3 cellular contexts compared by ENCODE assay signal in genomic region chr4:36511785-36512184, GRCh38.
TF ChIP-seq lines count a peak whose summit lies in the region.

No MANE protein-coding gene starts in this region.

TF ChIP-seq in HepG2, 621 proteins besides CTCF, POLR2A, EP300 and RAD21:
- peak; percentile 45 to 77 for TF ChIP-seq MAFK (conservative IDR thresholded peaks at IDR 0.05 in 1 of 2, IDR thresholded peaks at IDR 0.05 in 1 of 2; ENCODE audit: low read length in 2 of 2)
- TF ChIP-seq MAFF (IDR thresholded peaks at IDR 0.05; ENCODE audit: low read depth, low read length): peak; percentile 67
- TF ChIP-seq, protein P1, sequence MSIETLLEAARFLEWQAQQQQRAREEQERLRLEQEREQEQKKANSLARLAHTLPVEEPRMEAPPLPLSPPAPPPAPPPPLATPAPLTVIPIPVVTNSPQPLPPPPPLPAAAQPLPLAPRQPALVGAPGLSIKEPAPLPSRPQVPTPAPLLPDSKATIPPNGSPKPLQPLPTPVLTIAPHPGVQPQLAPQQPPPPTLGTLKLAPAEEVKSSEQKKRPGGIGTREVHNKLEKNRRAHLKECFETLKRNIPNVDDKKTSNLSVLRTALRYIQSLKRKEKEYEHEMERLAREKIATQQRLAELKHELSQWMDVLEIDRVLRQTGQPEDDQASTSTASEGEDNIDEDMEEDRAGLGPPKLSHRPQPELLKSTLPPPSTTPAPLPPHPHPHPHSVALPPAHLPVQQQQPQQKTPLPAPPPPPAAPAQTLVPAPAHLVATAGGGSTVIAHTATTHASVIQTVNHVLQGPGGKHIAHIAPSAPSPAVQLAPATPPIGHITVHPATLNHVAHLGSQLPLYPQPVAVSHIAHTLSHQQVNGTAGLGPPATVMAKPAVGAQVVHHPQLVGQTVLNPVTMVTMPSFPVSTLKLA (IDR thresholded peaks at IDR 0.05): peak; percentile 69
- TF ChIP-seq CSRNP1 (CRISPR knock-in tag; IDR thresholded peaks at IDR 0.05): no peak

TF ChIP-seq in IMR-90, 13 proteins besides CTCF, POLR2A, EP300 and RAD21:
- TF ChIP-seq MAFK (IDR thresholded peaks at IDR 0.05; ENCODE audit: low read depth, low read length) (peak; percentile 39; the same call in 1 of the 2 replicates), RFX5 (IDR thresholded peaks at IDR 0.05; ENCODE audit: low read depth, low read length) (no peak)
TF ChIP-seq in IMR-90: peak in this region for 1.

TF ChIP-seq in K562, 482 proteins besides CTCF, POLR2A, EP300 and RAD21:
- peak; percentile 51; the same call in 1 of the 2 replicates for TF ChIP-seq ZNF316 (IDR thresholded peaks at IDR 0.05)
- TF ChIP-seq PCBP1 (IDR thresholded peaks at IDR 0.05; ENCODE audit: low read depth, low read length, poor library complexity, severe bottlenecking): no peak
- TF ChIP-seq SMARCC2 (IDR thresholded peaks at IDR 0.05; ENCODE audit: low read depth): no peak
- TF ChIP-seq ZNF778 (CRISPR knock-in tag; IDR thresholded peaks at IDR 0.05): no peak
- TF ChIP-seq PBX2 (CRISPR knock-in tag; IDR thresholded peaks at IDR 0.05; ENCODE audit: low read depth): no peak
- no peak for TF ChIP-seq PBX2 (tag; conservative IDR thresholded peaks at IDR 0.05; ENCODE audit: low read depth)
- TF ChIP-seq, protein P2, sequence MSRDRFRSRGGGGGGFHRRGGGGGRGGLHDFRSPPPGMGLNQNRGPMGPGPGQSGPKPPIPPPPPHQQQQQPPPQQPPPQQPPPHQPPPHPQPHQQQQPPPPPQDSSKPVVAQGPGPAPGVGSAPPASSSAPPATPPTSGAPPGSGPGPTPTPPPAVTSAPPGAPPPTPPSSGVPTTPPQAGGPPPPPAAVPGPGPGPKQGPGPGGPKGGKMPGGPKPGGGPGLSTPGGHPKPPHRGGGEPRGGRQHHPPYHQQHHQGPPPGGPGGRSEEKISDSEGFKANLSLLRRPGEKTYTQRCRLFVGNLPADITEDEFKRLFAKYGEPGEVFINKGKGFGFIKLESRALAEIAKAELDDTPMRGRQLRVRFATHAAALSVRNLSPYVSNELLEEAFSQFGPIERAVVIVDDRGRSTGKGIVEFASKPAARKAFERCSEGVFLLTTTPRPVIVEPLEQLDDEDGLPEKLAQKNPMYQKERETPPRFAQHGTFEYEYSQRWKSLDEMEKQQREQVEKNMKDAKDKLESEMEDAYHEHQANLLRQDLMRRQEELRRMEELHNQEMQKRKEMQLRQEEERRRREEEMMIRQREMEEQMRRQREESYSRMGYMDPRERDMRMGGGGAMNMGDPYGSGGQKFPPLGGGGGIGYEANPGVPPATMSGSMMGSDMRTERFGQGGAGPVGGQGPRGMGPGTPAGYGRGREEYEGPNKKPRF (IDR thresholded peaks at IDR 0.05; ENCODE audit: low read depth, low read length): no peak
- TF ChIP-seq, protein P3, sequence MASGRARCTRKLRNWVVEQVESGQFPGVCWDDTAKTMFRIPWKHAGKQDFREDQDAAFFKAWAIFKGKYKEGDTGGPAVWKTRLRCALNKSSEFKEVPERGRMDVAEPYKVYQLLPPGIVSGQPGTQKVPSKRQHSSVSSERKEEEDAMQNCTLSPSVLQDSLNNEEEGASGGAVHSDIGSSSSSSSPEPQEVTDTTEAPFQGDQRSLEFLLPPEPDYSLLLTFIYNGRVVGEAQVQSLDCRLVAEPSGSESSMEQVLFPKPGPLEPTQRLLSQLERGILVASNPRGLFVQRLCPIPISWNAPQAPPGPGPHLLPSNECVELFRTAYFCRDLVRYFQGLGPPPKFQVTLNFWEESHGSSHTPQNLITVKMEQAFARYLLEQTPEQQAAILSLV (tag; IDR thresholded peaks at IDR 0.05): no peak
- no peak for TF ChIP-seq ETV6 (IDR thresholded peaks at IDR 0.05; ENCODE audit: borderline replicate concordance in 1 of 2, low read depth in 2 of 2, low read length in 1 of 2)
- TF ChIP-seq ETV6 (CRISPR knock-in tag; IDR thresholded peaks at IDR 0.05; ENCODE audit: borderline replicate concordance): no peak
- TF ChIP-seq ZNF79 (CRISPR knock-in tag; IDR thresholded peaks at IDR 0.05; ENCODE audit: low read depth): no peak
- TF ChIP-seq NCOR1 (IDR thresholded peaks at IDR 0.05): no peak
- TF ChIP-seq FOXM1 (IDR thresholded peaks at IDR 0.05; ENCODE audit: low read depth): no peak
- TF ChIP-seq FOXM1 (CRISPR knock-in tag; IDR thresholded peaks at IDR 0.05; ENCODE audit: low read depth): no peak
- no peak for TF ChIP-seq PPARD (CRISPR knock-in tag; IDR thresholded peaks at IDR 0.05)
- TF ChIP-seq MAFK (IDR thresholded peaks at IDR 0.05; ENCODE audit: low read length): peak; percentile 28; the same call in 1 of the 2 replicates
- TF ChIP-seq BDP1 (IDR thresholded peaks at IDR 0.05; ENCODE audit: insufficient read depth, insufficient read length): no peak
- TF ChIP-seq CHD7 (IDR thresholded peaks at IDR 0.05; ENCODE audit: low read depth, low read length): no peak
- TF ChIP-seq ETV5 (CRISPR knock-in tag; IDR thresholded peaks at IDR 0.05; ENCODE audit: low read depth): no peak
- no peak for TF ChIP-seq HEY1 (CRISPR knock-in tag; IDR thresholded peaks at IDR 0.05; ENCODE audit: borderline replicate concordance)
- no peak for TF ChIP-seq FOXP1 (CRISPR knock-in tag; IDR thresholded peaks at IDR 0.05)
- TF ChIP-seq GTF2F1 (IDR thresholded peaks at IDR 0.05; ENCODE audit: low read depth, low read length): no peak
- TF ChIP-seq MAFG (tag; conservative IDR thresholded peaks at IDR 0.05): peak; percentile 18; the same call in 1 of the 2 replicates
- no peak for TF ChIP-seq SNRNP70 (optimal IDR thresholded peaks at IDR 0.05; ENCODE audit: low read depth, low read length)
TF ChIP-seq in K562: peak in this region for 3.
